27 cellular contexts compared by ENCODE assay signal in genomic region chr11:133920109-133920990, GRCh38. TPM values are rescaled to one million over a fixed set of nuclear protein-coding genes. Genes with fewer than 3 reads are reported as not detected.
"Had no signal": no experiment of that assay in that cellular context is flagged by ENCODE, and none has a peak within 500 bp of the region (broad histone marks: within the 10 kb centered on the region; RNA-seq: fewer than 3 reads in every experiment).

No MANE protein-coding gene starts in this region.

- H3K4me3 ChIP-seq: SJCRH30 had no signal

- H3K4me3 Mint-ChIP-seq: activated CD4-positive, alpha-beta memory T cell treated with anti-CD3 and anti-CD28 coated beads, Interleukin-2, amount 10 ng/mL, durations not matched to agents 7 days and 5 days; activated CD4-positive, alpha-beta T cell treated with anti-CD3 and anti-CD28 coated beads for 36 hours; activated naive CD8-positive, alpha-beta T cell; activated T-cell treated with anti-CD3 and anti-CD28 coated beads, Interleukin-2, amount 50 U/mL, for 72 hours; brain had no signal

- H3K9me3 Mint-ChIP-seq: activated CD4-positive, alpha-beta memory T cell treated with anti-CD3 and anti-CD28 coated beads, Interleukin-2, amount 10 ng/mL, durations not matched to agents 7 days and 5 days; activated T-cell treated with anti-CD3 and anti-CD28 coated beads, Interleukin-2, amount 50 U/mL, for 72 hours; brain; central memory CD8-positive, alpha-beta T cell had no signal

- H3K4me1 Mint-ChIP-seq: brain had no signal

- ATAC-seq: activated CD4-positive, alpha-beta T cell treated with anti-CD3 and anti-CD28 coated beads for 36 hours; Panc1; Right ventricle myocardium inferior had no signal

- H3K4me1 ChIP-seq: SJCRH30 had no signal

- H3K9me3 ChIP-seq: SJCRH30, SK-N-SH had no signal

- H3K27ac Mint-ChIP-seq: activated CD4-positive, alpha-beta memory T cell treated with anti-CD3 and anti-CD28 coated beads, Interleukin-2, amount 10 ng/mL, durations not matched to agents 7 days and 5 days; activated CD4-positive, alpha-beta T cell treated with anti-CD3 and anti-CD28 coated beads for 36 hours; activated naive CD8-positive, alpha-beta T cell; activated T-cell treated with anti-CD3 and anti-CD28 coated beads, Interleukin-2, amount 50 U/mL, for 72 hours; brain had no signal

- DNase-seq: activated CD4-positive, alpha-beta memory T cell treated with anti-CD3 and anti-CD28 coated beads, Interleukin-2, amount 10 ng/mL, durations not matched to agents 7 days and 5 days; activated CD4-positive, alpha-beta T cell treated with anti-CD3 and anti-CD28 coated beads for 36 hours; activated CD4-positive, alpha-beta T cell treated with anti-CD3 and anti-CD28 coated beads, Interleukin-2, amount 50 U/mL, for 1 hour; activated CD8-positive, alpha-beta memory T cell treated with anti-CD3 and anti-CD28 coated beads, Interleukin-2, amount 50 U/mL, for 4 hours; activated naive CD4-positive, alpha-beta T cell treated with Interleukin-2 at 50 U/mL for 16 hours; activated T-cell treated with anti-CD3 and anti-CD28 coated beads, Interleukin-2, amount 50 U/mL, for 72 hours; amygdala; Karpas-422; NCI-H1105 treated with DMSO at 0.1 percent for 48 hours; NCI-H1436 treated with DMSO at 0.1 percent for 48 hours; NCI-H187; NCI-H2081; NCI-H510A treated with DMSO at 0.1 percent for 48 hours; NCI-H69; NK-92 treated with Interleukin-12 subunit alpha and Interleukin-12 subunit beta, amount 100 ng/mL, for 24 hours; OCI-M1; RPMI8226; SJCRH30; SK-N-SH; T-helper 1 cell; WERI-Rb-1 had no signal

- FAIRE-seq: astrocyte had no signal

- H3K36me3 ChIP-seq: SJCRH30 had no signal

- H3K27ac ChIP-seq: SJCRH30, WERI-Rb-1 had no signal

- H3K27me3 Mint-ChIP-seq: activated CD4-positive, alpha-beta memory T cell treated with anti-CD3 and anti-CD28 coated beads, Interleukin-2, amount 10 ng/mL, durations not matched to agents 7 days and 5 days; activated CD4-positive, alpha-beta T cell treated with anti-CD3 and anti-CD28 coated beads for 36 hours; activated naive CD8-positive, alpha-beta T cell; brain; central memory CD8-positive, alpha-beta T cell had no signal

- H3K4me2 ChIP-seq: SK-N-SH had no signal

- H3K9ac ChIP-seq: SK-N-SH had no signal

RNA-seq across cellular contexts. Expression of gene IGSF9B, which starts 36.4 kb away (rescaled TPM):
- total RNA-seq: SJCRH30 had no signal
